8 cellular contexts compared by ENCODE assay signal in genomic region chr17:41678411-41678906, GRCh38. TPM values are rescaled to one million over a fixed set of nuclear protein-coding genes. Genes with fewer than 3 reads are reported as not detected.
DNase-seq lines count a peak whose midpoint lies in the region; ATAC-seq and TF ChIP-seq lines count a peak whose summit lies in the region.

No MANE protein-coding gene starts in this region.

- no peak overlapping the region for H3K4me3 Mint-ChIP-seq in WTC11
- peak overlapping the region; percentile 76 to 93 (median 87) for H3K4me3 Mint-ChIP-seq in immature natural killer cell
- H3K4me3 Mint-ChIP-seq in type B pancreatic cell, result peak overlapping the region; percentile 40
- no peak overlapping the region for H3K4me3 Mint-ChIP-seq in neural progenitor cell

- H3K4me1 ChIP-seq in neural progenitor cell, result peaks cover 18% of the 10 kb centered on the region

- H3K4me3 ChIP-seq in neural progenitor cell, result no peak overlapping the region

- no peak overlapping the region for H3K27ac ChIP-seq in neural progenitor cell

- no peaks in the 10 kb centered on the region; the same call in 1 of the 2 replicates for H3K27me3 Mint-ChIP-seq in WTC11 (ENCODE audit: low read depth)
- no peaks in the 10 kb centered on the region for H3K27me3 Mint-ChIP-seq in immature natural killer cell (ENCODE audit: low read depth in 3 of 3)
- no peaks in the 10 kb centered on the region for H3K27me3 Mint-ChIP-seq in type B pancreatic cell
- peaks cover 5% of the 10 kb centered on the region for H3K27me3 Mint-ChIP-seq in neural progenitor cell (ENCODE audit: insufficient read depth, low read depth)

- H3K27ac Mint-ChIP-seq in WTC11 (peak overlapping the region; percentile 50), immature natural killer cell (peak overlapping the region; percentile 92 to 99 (median 96)), type B pancreatic cell (peak overlapping the region; percentile 79), neural progenitor cell (no peak overlapping the region)

- no peak overlapping the region for H2AFZ ChIP-seq in neural progenitor cell (replicated peaks)

- no peak overlapping the region for H3K9ac ChIP-seq in neural progenitor cell

- no peaks in the 10 kb centered on the region for H3K9me3 ChIP-seq in neural progenitor cell (ENCODE audit: low read depth)

- H3K36me3 Mint-ChIP-seq in WTC11, result 0 out of 2 replicates have a peak, but pooled peaks cover 4% of the 10 kb centered on the region
- H3K36me3 Mint-ChIP-seq in immature natural killer cell, result no peaks in the 10 kb centered on the region
- peaks cover 4% of the 10 kb centered on the region for H3K36me3 Mint-ChIP-seq in type B pancreatic cell
- H3K36me3 Mint-ChIP-seq in neural progenitor cell, result no peaks in the 10 kb centered on the region

- H3K9me3 Mint-ChIP-seq in WTC11 (0 out of 2 replicates have a peak, but pooled peaks cover 4% of the 10 kb centered on the region), immature natural killer cell (no peaks in the 10 kb centered on the region), type B pancreatic cell (no peaks in the 10 kb centered on the region), neural progenitor cell (peaks cover 2% of the 10 kb centered on the region)

- no peaks in the 10 kb centered on the region for H4K20me1 ChIP-seq in neural progenitor cell (ENCODE audit: low read depth)

- CTCF ChIA-PET in WTC11 (lab: Charles Lee), result interaction anchor here (0.9 to 3.5 kb wide), 10 partner anchors 10 to 261 kb away, joined by 3 to 47 read pairs (median 10); partner anchors contain the start of gene EIF1

- POLR2A ChIA-PET in WTC11 (lab: Charles Lee), result interaction anchor here (0.6 to 3.7 kb wide), 4 partner anchors 12 to 390 kb away, joined by 3 to 42 read pairs (median 3); partner anchors contain the start of genes EIF1 and KRT19

- H3F3A ChIP-seq in neural progenitor cell (ENCODE audit: low read depth), result peaks cover 8% of the 10 kb centered on the region

- H3K27me3 ChIP-seq in neural progenitor cell, result no peaks in the 10 kb centered on the region

- peaks cover 47% of the 10 kb centered on the region for H3K4me1 Mint-ChIP-seq in WTC11
- H3K4me1 Mint-ChIP-seq in immature natural killer cell, result peaks cover 23 to 25% of the 10 kb centered on the region in 2 donors
- peaks cover 26% of the 10 kb centered on the region for H3K4me1 Mint-ChIP-seq in type B pancreatic cell (ENCODE audit: unreplicated experiment)
- H3K4me1 Mint-ChIP-seq in neural progenitor cell, result peaks cover 30% of the 10 kb centered on the region

- H3K4me2 ChIP-seq in neural progenitor cell, result no peak overlapping the region

- no peaks in the 10 kb centered on the region for H3K36me3 ChIP-seq in neural progenitor cell

- no peaks in the 10 kb centered on the region for H3K79me2 ChIP-seq in neural progenitor cell (ENCODE audit: low read depth)

- TF ChIP-seq POLR2A in GM15510 (IDR thresholded peaks at IDR 0.05; ENCODE audit: borderline replicate concordance, extremely low read depth, insufficient read length), result peak; percentile 51

- DNase-seq in WTC11 (ENCODE audit: low spot score) (no peak), immature natural killer cell (no peak), type B pancreatic cell (ENCODE audit: extremely low spot score, unreplicated experiment) (no peak), neural progenitor cell (ENCODE audit: low spot score) (no peak)
- no peak for DNase-seq in stimulated activated CD4-positive, alpha-beta T cell treated with anti-CD3 and anti-CD28 coated beads, Interleukin-12 subunit alpha, Interleukin-12 subunit beta, amount 100 ng/mL, for 4 hours

- TF ChIP-seq CTCF in WTC11 (IDR thresholded peaks at IDR 0.05) (no peak), type B pancreatic cell (conservative IDR thresholded peaks at IDR 0.05) (no peak), neural progenitor cell (IDR thresholded peaks at IDR 0.05) (no peak)

- ATAC-seq in HG03066 (IDR thresholded peaks at IDR 0.05; ENCODE audit: low read depth, unreplicated experiment), result peak; percentile 9
- ATAC-seq in WTC11, result no peak
- no peak for ATAC-seq in HG03095 (IDR thresholded peaks at IDR 0.05; ENCODE audit: unreplicated experiment)

TF ChIP-seq in WTC11, 78 proteins besides CTCF, POLR2A, EP300 and RAD21 (continues in another document):
- TF ChIP-seq EMX1 (CRISPR knock-in tag; IDR thresholded peaks at IDR 0.05) (peak; percentile 47; the same call in 1 of the 2 replicates), SP1 (CRISPR knock-in tag; conservative IDR thresholded peaks at IDR 0.05) (no peak), E2F4 (CRISPR knock-in tag; IDR thresholded peaks at IDR 0.05; ENCODE audit: borderline replicate concordance, low read depth) (no peak), IRF1 (CRISPR knock-in tag; IDR thresholded peaks at IDR 0.05) (no peak), ZNF396 (CRISPR knock-in tag; IDR thresholded peaks at IDR 0.05; ENCODE audit: borderline replicate concordance) (no peak), ZNF416 (CRISPR knock-in tag; IDR thresholded peaks at IDR 0.05) (no peak), NFATC4 (CRISPR knock-in tag; IDR thresholded peaks at IDR 0.05) (peak; percentile 75; the same call in 1 of the 2 replicates), ERG (CRISPR knock-in tag; IDR thresholded peaks at IDR 0.05) (no peak), TEAD1 (CRISPR knock-in tag; IDR thresholded peaks at IDR 0.05) (no peak), ZNF671 (CRISPR knock-in tag; IDR thresholded peaks at IDR 0.05) (peak; percentile 57; the same call in 1 of the 2 replicates), TCF7 (CRISPR knock-in tag; IDR thresholded peaks at IDR 0.05; ENCODE audit: low read depth) (no peak), SOX15 (CRISPR knock-in tag; IDR thresholded peaks at IDR 0.05) (no peak), ZNF121 (CRISPR knock-in tag; IDR thresholded peaks at IDR 0.05) (no peak), RELA (CRISPR knock-in tag; IDR thresholded peaks at IDR 0.05; ENCODE audit: borderline replicate concordance) (no peak), MYBL2 (CRISPR knock-in tag; IDR thresholded peaks at IDR 0.05) (no peak), SMAD3 (CRISPR knock-in tag; IDR thresholded peaks at IDR 0.05; ENCODE audit: borderline replicate concordance) (no peak), PRRX2 (CRISPR knock-in tag; IDR thresholded peaks at IDR 0.05) (peak; percentile 31; the same call in 1 of the 2 replicates), CDX4 (CRISPR knock-in tag; IDR thresholded peaks at IDR 0.05; ENCODE audit: borderline replicate concordance) (no peak), ETV6 (CRISPR knock-in tag; IDR thresholded peaks at IDR 0.05) (no peak)

RNA-seq across cellular contexts. Expression of gene EIF1, which starts 10.2 kb away (rescaled TPM):
- total RNA-seq in WTC11 (2021), result 466 to 481 TPM (median 475 TPM) in 3 replicates
- polyA plus RNA-seq in immature natural killer cell, result 1,000 to 10,000 TPM in 1 of 3 donors, 100 to 1,000 TPM in 2; 639 to 1,260 (median 915) TPM
- 677 and 972 TPM in 2 replicates for total RNA-seq in type B pancreatic cell (ENCODE audit: low replicate concordance)
- 60.7 and 91.4 TPM in 2 replicates for total RNA-seq in neural progenitor cell (ENCODE audit: low replicate concordance)

RNA-seq across cellular contexts. Expression of gene GAST, which starts 33.7 kb away (rescaled TPM):
- total RNA-seq in WTC11 (2021), result not detected in 3 replicates
- not detected for polyA plus RNA-seq in immature natural killer cell
- total RNA-seq in type B pancreatic cell (ENCODE audit: low replicate concordance), result 119 and 193 TPM in 2 replicates
- total RNA-seq in neural progenitor cell (ENCODE audit: low replicate concordance), result not detected in 2 replicates

RNA-seq across cellular contexts. Expression of gene KRT17, which starts 54.1 kb away (rescaled TPM):
- total RNA-seq in WTC11 (2021) (0.53 to 1.5 TPM (median 0.92 TPM) in 3 replicates), type B pancreatic cell (ENCODE audit: low replicate concordance) (512 and 3,327 TPM in 2 replicates), neural progenitor cell (ENCODE audit: low replicate concordance) (not detected in 2 replicates)
- polyA plus RNA-seq in immature natural killer cell, result not detected

RNA-seq across cellular contexts. Expression of gene HAP1, which starts 56.0 kb away (rescaled TPM):
- total RNA-seq in WTC11 (2021), result 4.4 to 5.0 TPM (median 4.4 TPM) in 3 replicates
- not detected for polyA plus RNA-seq in immature natural killer cell
- total RNA-seq in type B pancreatic cell (ENCODE audit: low replicate concordance), result 4.3 and 11.6 TPM in 2 replicates
- total RNA-seq in neural progenitor cell (ENCODE audit: low replicate concordance), result 0.45 and 1.7 TPM in 2 replicates

Comparison
In these comparisons a context has a peak if more than half of its experiments do, and no peak if none do; other contexts are left out.
1. H3K4me3 Mint-ChIP-seq: peak in immature natural killer cell (5 of 5) and type B pancreatic cell (single experiment); none in WTC11 (single experiment) and neural progenitor cell (single experiment).
2. RNA of gene GAST, which starts 33.7 kb away (total RNA-seq): 119 to 193 TPM in type B pancreatic cell; not detected in WTC11 and not detected in neural progenitor cell; every median in the first group is over 100 times any median in the second.
3. RNA of gene KRT17, which starts 54.1 kb away (total RNA-seq): 512 to 3,327 TPM in type B pancreatic cell; 0.53 to 1.5 TPM in WTC11 and not detected in neural progenitor cell; every median in the first group is over 100 times any median in the second.